Comparison of ENCODE assay signal across 24 cellular contexts in the genomic region with DNA sequence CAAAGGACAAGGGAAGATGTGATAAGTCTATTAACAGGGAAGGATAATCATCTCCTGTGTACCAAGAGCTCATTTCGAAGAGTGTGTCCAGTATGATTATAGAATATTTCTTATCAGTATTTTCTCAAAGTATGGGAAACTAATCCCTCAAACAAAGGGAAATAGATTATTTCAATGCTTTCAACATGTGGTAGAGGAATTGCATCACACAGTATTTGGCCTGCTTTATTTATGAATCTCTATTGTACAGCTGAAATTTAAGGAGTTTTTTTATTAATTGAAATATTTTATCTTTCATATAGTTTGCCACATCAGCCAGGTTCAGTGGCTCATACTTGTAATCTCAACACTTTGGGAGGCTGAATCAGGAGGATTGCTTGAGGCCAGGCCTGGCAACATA.
A peak's percentile ranks its signal among the peaks of the same experiment; 100 is the strongest.
DNase-seq lines count a peak whose midpoint lies in the region; ATAC-seq and TF ChIP-seq lines count a peak whose summit lies in the region.
"Had no signal": no experiment of that assay in that cellular context is flagged by ENCODE, and none has a peak within 500 bp of the region (broad histone marks: within the 10 kb centered on the region; RNA-seq: fewer than 3 reads in every experiment).

No MANE protein-coding gene starts in this region.

- no peaks in the 10 kb centered on the region for H3K27me3 Mint-ChIP-seq in MCF 10A (ENCODE audit: insufficient read depth, unreplicated experiment)
- H3K27me3 Mint-ChIP-seq: progenitor cell of endocrine pancreas had no signal

- BruUV-seq in MCF 10A (replicated peaks; lab: Mats Ljungman, UMichigan) (no TSS peak), mammary epithelial cell (replicated peaks; lab: Mats Ljungman, UMichigan) (no TSS peak)

- no peak for TF ChIP-seq POLR2A in gastrocnemius medialis (IDR thresholded peaks at IDR 0.05)

- CTCF ChIA-PET in MCF 10A (lab: Yijun Ruan, JAX) (interaction anchor here (0.5 to 9.5 kb wide), 25 partner anchors 8 to 560 kb away, joined by 3 to 90 read pairs (median 4); no protein-coding TSS in a partner anchor), mammary epithelial cell (lab: Charles Lee; ENCODE audit: low non-redundant PET) (no interaction called here)

- H3K4me1 Mint-ChIP-seq in MCF 10A (ENCODE audit: insufficient read depth, unreplicated experiment) = peaks cover 34% of the 10 kb centered on the region

- H3K27ac Mint-ChIP-seq in MCF 10A (ENCODE audit: low read depth, unreplicated experiment) = peak overlapping the region; percentile 90
- H3K27ac Mint-ChIP-seq: naive thymus-derived CD4-positive, alpha-beta T cell had no signal

- H3K27ac ChIP-seq in mammary epithelial cell (ENCODE audit: insufficient read depth, low read depth, low read length) = no peak overlapping the region
- H3K27ac ChIP-seq in gastrocnemius medialis = peak overlapping the region; percentile 76 to 84 (median 82)
- H3K27ac ChIP-seq: BLaER1 treated with 17β-estradiol and CSF1 and Interleukin-3, amounts not matched to agents 10 nM and 100 nM; SJCRH30; uterus; WERI-Rb-1 had no signal

- ATAC-seq in gastrocnemius medialis = no peak
- ATAC-seq in GM19328 (IDR thresholded peaks at IDR 0.05; ENCODE audit: unreplicated experiment) = no peak
- no peak for ATAC-seq in GM19035 (IDR thresholded peaks at IDR 0.05; ENCODE audit: unreplicated experiment)
- ATAC-seq: naive thymus-derived CD4-positive, alpha-beta T cell had no signal

- no peaks in the 10 kb centered on the region for H4K20me1 ChIP-seq in mammary epithelial cell (ENCODE audit: insufficient read depth, low read length)
- H4K20me1 ChIP-seq: BLaER1 treated with 17β-estradiol and CSF1 and Interleukin-3, amounts not matched to agents 10 nM and 100 nM had no signal

- no peak overlapping the region for H3K4me2 ChIP-seq in mammary epithelial cell (ENCODE audit: insufficient read depth, low read depth, low read length)
- H3K4me2 ChIP-seq: BLaER1 treated with 17β-estradiol and CSF1 and Interleukin-3, amounts not matched to agents 10 nM and 100 nM had no signal

- H3K79me2 ChIP-seq in mammary epithelial cell (ENCODE audit: insufficient read depth, low read length) = peaks cover 75% of the 10 kb centered on the region

- dilution Hi-C loops in mammary epithelial cell (cut with HindIII; ENCODE audit: low sequenced_read_pairs) = no loop called here

- H3K4me3 ChIP-seq in mammary epithelial cell (replicated peaks in 1 of 3; ENCODE audit: insufficient read depth in 1 of 3, low read depth in 2 of 3, low read length in 3 of 3) = no peak overlapping the region
- H3K4me3 ChIP-seq in fibroblast of pulmonary artery (replicated peaks; ENCODE audit: low read depth, low read length) = no peak overlapping the region
- no peak overlapping the region for H3K4me3 ChIP-seq in gastrocnemius medialis
- H3K4me3 ChIP-seq: BLaER1 treated with 17β-estradiol and CSF1 and Interleukin-3, amounts not matched to agents 10 nM and 100 nM; lung; PC-9; SJCRH30; uterus had no signal

- H3K36me3 Mint-ChIP-seq in MCF 10A (ENCODE audit: insufficient read depth, unreplicated experiment) = no peaks in the 10 kb centered on the region
- H3K36me3 Mint-ChIP-seq: naive thymus-derived CD4-positive, alpha-beta T cell had no signal

- TF ChIP-seq CTCF in MCF 10A (IDR thresholded peaks at IDR 0.05; ENCODE audit: unreplicated experiment) (no peak), mammary epithelial cell (conservative IDR thresholded peaks at IDR 0.05 in 1 of 2, IDR thresholded peaks at IDR 0.05 in 1 of 2; ENCODE audit: extremely low read depth in 1 of 2, insufficient read depth in 1 of 2, low read depth in 1 of 2, low read length in 2 of 2) (no peak), fibroblast of pulmonary artery (IDR thresholded peaks at IDR 0.05; ENCODE audit: low read length, missing control alignments) (no peak), gastrocnemius medialis (IDR thresholded peaks at IDR 0.05 in 4 of 5, conservative IDR thresholded peaks at IDR 0.05 in 1 of 5) (no peak)

- H3K9me3 ChIP-seq in mammary epithelial cell (replicated peaks; ENCODE audit: insufficient read depth, low read length) (no peaks in the 10 kb centered on the region), gastrocnemius medialis (no peaks in the 10 kb centered on the region)
- H3K9me3 ChIP-seq: BLaER1 treated with 17β-estradiol and CSF1 and Interleukin-3, amounts not matched to agents 10 nM and 100 nM; SJCRH30; uterus had no signal

- no peak for DNase-seq in MCF 10A (ENCODE audit: unreplicated experiment)
- no peak for DNase-seq in mammary epithelial cell
- peak; percentile 11 for DNase-seq in amniotic epithelial cell (ENCODE audit: low read depth)
- DNase-seq in fibroblast of pulmonary artery (ENCODE audit: low read depth) = peak; percentile 65
- DNase-seq in gastrocnemius medialis = no peak
- DNase-seq in HUDEP-2 (lab: John Stamatoyannopoulos, UW; ENCODE audit: unreplicated experiment in 76 of 76) = no peak
- DNase-seq: 8988T; activated CD4-positive, alpha-beta T cell treated with anti-CD3 and anti-CD28 coated beads, Interleukin-2, amount 50 U/mL, for 4 hours; activated naive CD4-positive, alpha-beta T cell treated with Interleukin-2 at 50 U/mL for 16 hours; aorta; naive thymus-derived CD4-positive, alpha-beta T cell; NCI-H1436 treated with DMSO at 0.1 percent for 48 hours; NCI-H2171 treated with DMSO at 0.1 percent for 48 hours; NCI-H82; PC-9; SJCRH30; stimulated activated CD4-positive, alpha-beta T cell treated with anti-CD3 and anti-CD28 coated beads, Interleukin-4, amount 100 ng/mL, for 24 hours; uterus; WERI-Rb-1 had no signal

- POLR2A ChIA-PET in MCF 10A (lab: Yijun Ruan, JAX) = interaction anchor here (0.7 to 3.3 kb wide), 10 partner anchors 8 to 89 kb away, joined by 3 to 18 read pairs (median 5); no protein-coding TSS in a partner anchor

- H3K36me3 ChIP-seq in mammary epithelial cell (ENCODE audit: insufficient read depth, low read length) (no peaks in the 10 kb centered on the region), gastrocnemius medialis (no peaks in the 10 kb centered on the region)
- H3K36me3 ChIP-seq: BLaER1 treated with 17β-estradiol and CSF1 and Interleukin-3, amounts not matched to agents 10 nM and 100 nM; SJCRH30; uterus; WERI-Rb-1 had no signal

- H3K9ac ChIP-seq in mammary epithelial cell (ENCODE audit: insufficient read depth, low read length) = no peak overlapping the region
- H3K9ac ChIP-seq: BLaER1 treated with 17β-estradiol and CSF1 and Interleukin-3, amounts not matched to agents 10 nM and 100 nM had no signal

- H3K27me3 ChIP-seq in mammary epithelial cell (ENCODE audit: insufficient read depth, low read length) (no peaks in the 10 kb centered on the region), gastrocnemius medialis (no peaks in the 10 kb centered on the region)
- H3K27me3 ChIP-seq: BLaER1 treated with 17β-estradiol and CSF1 and Interleukin-3, amounts not matched to agents 10 nM and 100 nM; SJCRH30; uterus had no signal

- H3K9me3 Mint-ChIP-seq in MCF 10A (ENCODE audit: unreplicated experiment) = no peaks in the 10 kb centered on the region

- peaks cover 30% of the 10 kb centered on the region for H3K4me1 ChIP-seq in mammary epithelial cell (ENCODE audit: insufficient read depth, low read length)
- H3K4me1 ChIP-seq in gastrocnemius medialis = peaks cover 44 to 50% of the 10 kb centered on the region in 2 donors
- H3K4me1 ChIP-seq: SJCRH30, uterus had no signal

- no peak overlapping the region for H3K4me3 Mint-ChIP-seq in MCF 10A (ENCODE audit: unreplicated experiment)
- H3K4me3 Mint-ChIP-seq: naive thymus-derived CD4-positive, alpha-beta T cell had no signal

- intact Hi-C loops in MCF 10A (cut with micrococcal nuclease) = loop anchor here (2.0 kb wide), 1 partner anchor 35 kb away; no protein-coding TSS in a partner anchor
- intact Hi-C loops in mammary epithelial cell (cut with micrococcal nuclease) = no loop called here
- intact Hi-C loops in gastrocnemius medialis (cut with DNase I; ENCODE audit: low total_unique reads) = loop anchor here (2.0 to 10.0 kb wide), 3 partner anchors 17 to 189 kb away; no protein-coding TSS in a partner anchor

- WGBS in mammary epithelial cell (ENCODE audit: low coverage, missing lambda C conversion rate) = 100% methylated on average over 1 of the region's 1 CpG

- H2AFZ ChIP-seq in mammary epithelial cell (ENCODE audit: low read depth, low read length) = no peak overlapping the region
- H2AFZ ChIP-seq: PC-9 had no signal

- in situ Hi-C loops in mammary epithelial cell (cut with MboI; ENCODE audit: low sequenced_read_pairs in 2 of 2) = no loop called here
- in situ Hi-C loops in gastrocnemius medialis (cut with MboI; ENCODE audit: low sequenced_read_pairs in 4 of 4) = loop anchor here in 1 of 4 donors (25.0 kb wide), 1 partner anchor 666 kb away; no protein-coding TSS in a partner anchor

Comparison
In these comparisons a context has a peak if more than half of its experiments do, and no peak if none do; other contexts are left out.
1. DNase-seq: peak in amniotic epithelial cell (single experiment) and fibroblast of pulmonary artery (single experiment); none in MCF 10A (single experiment), mammary epithelial cell (single experiment), gastrocnemius medialis (0 of 2) and HUDEP-2 (0 of 76).